ENCODE assay signal across 7 cellular contexts in the genomic region with DNA sequence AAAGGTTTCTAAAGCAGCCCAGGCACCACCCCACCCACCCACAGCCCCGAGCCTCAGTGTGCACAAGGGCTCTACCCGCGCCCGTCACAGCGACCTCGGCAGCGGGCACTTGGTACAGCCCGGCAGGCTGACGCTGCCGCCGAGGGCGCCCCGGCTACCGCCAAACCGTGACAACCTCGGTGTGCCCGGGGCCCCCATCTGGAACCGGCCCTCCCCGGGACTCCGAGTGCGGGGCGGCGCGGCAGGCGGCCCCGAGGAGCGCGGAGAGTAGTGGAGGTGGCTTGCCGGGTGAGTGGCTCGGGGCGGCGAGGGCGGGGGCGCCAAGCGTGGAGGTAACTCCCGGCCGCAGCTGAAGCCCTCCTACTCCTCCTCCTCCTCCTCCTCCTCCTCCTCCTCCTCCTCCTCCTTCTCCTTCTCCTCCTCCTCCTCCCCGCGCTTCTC. TPM values are rescaled to one million over a fixed set of nuclear protein-coding genes. Genes with fewer than 3 reads are reported as not detected.
DNase-seq lines count a peak whose midpoint lies in the region; ATAC-seq and TF ChIP-seq lines count a peak whose summit lies in the region.

Gene ISM1 (plus strand): TSS at position 418 of the 441 bp plus-strand sequence. CDS start 503 bp downstream, outside the sequence.

- ATAC-seq in GM19328 (IDR thresholded peaks at IDR 0.05; ENCODE audit: unreplicated experiment): peak; percentile 3
- peak; percentile 14 to 64 (median 40) for ATAC-seq in heart right ventricle
- peak; percentile 27 for ATAC-seq in sciatic nerve
- ATAC-seq in GM18873 (IDR thresholded peaks at IDR 0.05; ENCODE audit: low FRiP score, unreplicated experiment): no peak

- peaks cover 5 to 31% (median 17%) of the 10 kb centered on the region in 9 donors for H3K4me1 ChIP-seq in heart right ventricle

- peaks cover 1% of the 10 kb centered on the region for H3K9me3 Mint-ChIP-seq in activated T-helper 1 cell treated with anti-CD3 and anti-CD28 coated beads, Interleukin-12 subunit alpha, Interleukin-12 subunit beta, Interleukin-2, Interleukin-4 antibody, amounts not matched to agents 30 ng/mL and 10 ng/mL and 1 ng/mL, durations not matched to agents 14 hours and 24 hours and 36 hours

- TF ChIP-seq CTCF in heart right ventricle (IDR thresholded peaks at IDR 0.05): no peak

- H3K9me3 ChIP-seq in heart right ventricle: no peaks in the 10 kb centered on the region

- H3K27ac ChIP-seq in heart right ventricle: peak within 1 kb of the TSS in 7 of 10 donors; percentile 36 to 73 (median 50)

- H3K4me1 Mint-ChIP-seq in activated T-helper 1 cell treated with anti-CD3 and anti-CD28 coated beads, Interleukin-12 subunit alpha, Interleukin-12 subunit beta, Interleukin-2, Interleukin-4 antibody, amounts not matched to agents 30 ng/mL and 10 ng/mL and 1 ng/mL, durations not matched to agents 14 hours and 24 hours and 36 hours (ENCODE audit: low read depth): peaks cover 15% of the 10 kb centered on the region

- H3K4me3 ChIP-seq in Jurkat, Clone E6-1 (ENCODE audit: low read length): peak within 1 kb of the TSS; percentile 38
- H3K4me3 ChIP-seq in heart right ventricle: peak within 1 kb of the TSS; percentile 34 to 68 (median 55)

- no peaks in the 10 kb centered on the region for H3K36me3 ChIP-seq in heart right ventricle

- H3K36me3 Mint-ChIP-seq in activated T-helper 1 cell treated with anti-CD3 and anti-CD28 coated beads, Interleukin-12 subunit alpha, Interleukin-12 subunit beta, Interleukin-2, Interleukin-4 antibody, amounts not matched to agents 30 ng/mL and 10 ng/mL and 1 ng/mL, durations not matched to agents 14 hours and 24 hours and 36 hours (ENCODE audit: low read depth): peaks cover 2% of the 10 kb centered on the region

- peaks cover 69% of the 10 kb centered on the region for H3K27me3 Mint-ChIP-seq in activated T-helper 1 cell treated with anti-CD3 and anti-CD28 coated beads, Interleukin-12 subunit alpha, Interleukin-12 subunit beta, Interleukin-2, Interleukin-4 antibody, amounts not matched to agents 30 ng/mL and 10 ng/mL and 1 ng/mL, durations not matched to agents 14 hours and 24 hours and 36 hours (ENCODE audit: insufficient read depth)

- intact Hi-C loops in activated T-helper 1 cell treated with anti-CD3 and anti-CD28 coated beads, Interleukin-12 subunit alpha, Interleukin-12 subunit beta, Interleukin-2, Interleukin-4 antibody, amounts not matched to agents 30 ng/mL and 10 ng/mL and 1 ng/mL, durations not matched to agents 14 hours and 24 hours and 36 hours (cut with micrococcal nuclease): loop anchor here (1.0 to 10.0 kb wide), 7 partner anchors 8 to 1326 kb away; partner anchors contain the start of gene TASP1
- intact Hi-C loops in heart right ventricle (cut with DNase I) (loop anchor here in 1 of 10 donors (10.0 kb wide), 1 partner anchor 84 kb away; no protein-coding TSS in a partner anchor), sciatic nerve (cut with DNase I) (no loop called here)

- DNase-seq in Jurkat, Clone E6-1 (ENCODE audit: low read depth, low spot score): no peak
- peak; percentile 18 for DNase-seq in activated T-helper 1 cell treated with anti-CD3 and anti-CD28 coated beads, Interleukin-12 subunit alpha, Interleukin-12 subunit beta, Interleukin-2, Interleukin-4 antibody, amounts not matched to agents 30 ng/mL and 10 ng/mL and 1 ng/mL, durations not matched to agents 14 hours and 24 hours and 36 hours (ENCODE audit: low spot score)
- peak in 1 of 2 donors; percentile 18 for DNase-seq in heart right ventricle
- peak; percentile 62 for DNase-seq in sciatic nerve (ENCODE audit: low spot score)
- DNase-seq in dedifferentiated amniotic fluid mesenchymal stem cell (ENCODE audit: extremely low spot score): no peak

- H3K27me3 ChIP-seq in heart right ventricle: peaks cover 3 to 81% (median 52%) of the 10 kb centered on the region in 7 donors

- H3K4me3 Mint-ChIP-seq in activated T-helper 1 cell treated with anti-CD3 and anti-CD28 coated beads, Interleukin-12 subunit alpha, Interleukin-12 subunit beta, Interleukin-2, Interleukin-4 antibody, amounts not matched to agents 30 ng/mL and 10 ng/mL and 1 ng/mL, durations not matched to agents 14 hours and 24 hours and 36 hours: peak within 1 kb of the TSS; percentile 81

- WGBS in heart right ventricle, 2 donors: 0% methylated on average over 37 of the region's 39 CpGs

- H3K27ac Mint-ChIP-seq in activated T-helper 1 cell treated with anti-CD3 and anti-CD28 coated beads, Interleukin-12 subunit alpha, Interleukin-12 subunit beta, Interleukin-2, Interleukin-4 antibody, amounts not matched to agents 30 ng/mL and 10 ng/mL and 1 ng/mL, durations not matched to agents 14 hours and 24 hours and 36 hours: peak within 1 kb of the TSS; percentile 53

RNA-seq across cellular contexts. Expression of gene ISM1, which starts in this region (rescaled TPM):
- polyA plus RNA-seq in Jurkat, Clone E6-1 (2012; ENCODE audit: insufficient read depth, insufficient read length): 2.1 TPM
- total RNA-seq in activated T-helper 1 cell treated with anti-CD3 and anti-CD28 coated beads, Interleukin-12 subunit alpha, Interleukin-12 subunit beta, Interleukin-2, Interleukin-4 antibody, amounts not matched to agents 30 ng/mL and 10 ng/mL and 1 ng/mL, durations not matched to agents 14 hours and 24 hours and 36 hours: 2.0 and 2.4 TPM in 2 replicates
- 1 to 10 TPM in 5 of 10 donors, under 1 TPM in 5; 0.75 to 1.7 (median 1.0) TPM for total RNA-seq in heart right ventricle
- polyA plus RNA-seq in heart right ventricle: 1 to 10 TPM in 1 of 2 donors, under 1 TPM in 1; 0.54 to 1.2 TPM
- total RNA-seq in sciatic nerve: 24.1 TPM

Comparison
In these comparisons a context has a peak if more than half of its experiments do, and no peak if none do; other contexts are left out.
1. DNase-seq: peak in activated T-helper 1 cell treated with anti-CD3 and anti-CD28 coated beads, Interleukin-12 subunit alpha, Interleukin-12 subunit beta, Interleukin-2, Interleukin-4 antibody, amounts not matched to agents 30 ng/mL and 10 ng/mL and 1 ng/mL, durations not matched to agents 14 hours and 24 hours and 36 hours (single experiment) and sciatic nerve (single experiment); none in Jurkat, Clone E6-1 (single experiment) and dedifferentiated amniotic fluid mesenchymal stem cell (single experiment).